In the genomic region with DNA sequence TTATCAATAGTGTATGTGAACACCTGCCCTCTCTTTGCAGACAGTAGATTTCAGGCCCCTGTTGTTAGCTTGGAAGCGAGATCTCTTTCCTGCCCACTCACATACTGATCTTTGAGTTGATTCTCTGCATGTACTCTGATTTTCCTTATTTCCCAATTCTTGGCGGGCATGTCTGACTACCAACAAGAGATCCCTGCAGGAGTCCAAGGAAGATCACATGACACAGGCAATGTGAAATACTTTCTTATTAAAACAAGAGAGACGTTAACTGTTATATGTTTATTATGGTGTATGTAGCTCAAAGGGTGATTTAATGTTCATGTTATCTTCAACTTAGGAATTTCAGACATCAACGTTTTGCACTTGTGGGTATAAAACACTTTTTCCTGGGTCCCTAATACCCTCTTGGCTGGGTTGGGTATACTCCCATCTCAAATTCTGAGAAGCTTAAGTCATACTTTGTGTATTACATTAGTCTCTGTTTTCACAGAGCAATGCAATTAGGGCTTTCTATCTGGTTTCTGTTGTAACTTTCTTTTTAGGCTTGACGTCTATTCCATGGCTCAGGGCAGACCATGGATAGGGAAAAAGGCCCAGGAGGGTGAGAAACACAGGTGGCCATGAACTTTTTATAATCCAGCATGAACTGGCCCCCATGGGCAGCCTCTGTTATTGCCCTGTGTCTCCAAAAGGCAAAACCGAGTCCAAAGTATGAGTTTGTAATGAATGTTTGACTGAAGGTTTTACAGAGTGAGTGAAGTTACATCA, we compare ENCODE assay signal across 35 cellular contexts. TPM values are rescaled to one million over a fixed set of nuclear protein-coding genes. Genes with fewer than 3 reads are reported as not detected.
DNase-seq lines count a peak whose midpoint lies in the region; ATAC-seq, FAIRE-seq and TF ChIP-seq lines count a peak whose summit lies in the region.
"Had no signal": no experiment of that assay in that cellular context is flagged by ENCODE, and none has a peak within 500 bp of the region (broad histone marks: within the 10 kb centered on the region; RNA-seq: fewer than 3 reads in every experiment).

No MANE protein-coding gene starts in this region.

- TF ChIP-seq CTCF in fibroblast of villous mesenchyme (IDR thresholded peaks at IDR 0.05; ENCODE audit: insufficient read depth, low read depth, low read length) (no peak), omental fat pad (IDR thresholded peaks at IDR 0.05) (no peak)

- H3K4me3 ChIP-seq in fibroblast of villous mesenchyme (ENCODE audit: low read depth, low read length) (no peak overlapping the region), small intestine (ENCODE audit: low read depth in 1 of 2, low read length in 2 of 2) (no peak overlapping the region)
- H3K4me3 ChIP-seq: adrenal gland; BLaER1 treated with 17β-estradiol and CSF1 and Interleukin-3, amounts not matched to agents 10 nM and 100 nM; left ventricle myocardium inferior; suprapubic skin; upper lobe of left lung had no signal

- peaks cover 4% of the 10 kb centered on the region in 2 donors for H3K4me1 ChIP-seq in small intestine (ENCODE audit: control insufficient read depth in 2 of 2, insufficient read depth in 1 of 2, low read depth in 1 of 2, low read length in 1 of 2)
- H3K4me1 ChIP-seq: adrenal gland, left ventricle myocardium inferior had no signal

- FAIRE-seq in small intestine (lab: Jason Lieb, UNC): no peak
- FAIRE-seq: A204.1, GM12892, islet of Langerhans, RCC 7860 had no signal

- no peaks in the 10 kb centered on the region for H3K27me3 ChIP-seq in small intestine (ENCODE audit: control insufficient read depth in 2 of 2, insufficient read depth in 2 of 2, low read length in 2 of 2)
- H3K27me3 ChIP-seq: adrenal gland; BLaER1 treated with 17β-estradiol and CSF1 and Interleukin-3, amounts not matched to agents 10 nM and 100 nM; suprapubic skin; upper lobe of left lung had no signal

- WGBS in small intestine, 3 donors: 33 to 52% (median 43%) methylated on average over 6 of the region's 6 CpGs

- no peaks in the 10 kb centered on the region for H3K9me3 ChIP-seq in small intestine (ENCODE audit: control insufficient read depth, low read depth)
- H3K9me3 ChIP-seq: adrenal gland, suprapubic skin, upper lobe of left lung had no signal

- H3K27ac ChIP-seq in small intestine (ENCODE audit: low read depth in 1 of 2, low read length in 1 of 2): no peak overlapping the region
- H3K27ac ChIP-seq: adrenal gland; BLaER1 treated with 17β-estradiol and CSF1 and Interleukin-3, amounts not matched to agents 10 nM and 100 nM; left ventricle myocardium inferior; suprapubic skin; upper lobe of left lung had no signal

- H3K36me3 ChIP-seq in small intestine (ENCODE audit: control insufficient read depth in 2 of 2, insufficient read depth in 2 of 2, low read length in 2 of 2): peaks cover 0 to 18% of the 10 kb centered on the region in 2 donors
- H3K36me3 ChIP-seq: adrenal gland; BLaER1 treated with 17β-estradiol and CSF1 and Interleukin-3, amounts not matched to agents 10 nM and 100 nM; left ventricle myocardium inferior; suprapubic skin; upper lobe of left lung had no signal

- peak; percentile 79 for ATAC-seq in omental fat pad (ENCODE audit: low FRiP score)
- ATAC-seq in HG03520 (IDR thresholded peaks at IDR 0.05; ENCODE audit: unreplicated experiment): no peak
- ATAC-seq: HCT116, natural killer cell had no signal

- peak; percentile 32 for DNase-seq in AG08395 (ENCODE audit: low spot score)
- DNase-seq in amniotic epithelial cell (ENCODE audit: low read depth): peak; percentile 86
- DNase-seq in fibroblast of villous mesenchyme (ENCODE audit: low read depth): peak; percentile 74
- DNase-seq in omental fat pad (ENCODE audit: low spot score): no peak
- DNase-seq in activated effector memory CD4-positive, alpha-beta T cell treated with anti-CD3 and anti-CD28 coated beads, Interleukin-2, amount 50 U/mL, for 16 hours: no peak
- DNase-seq in activated CD8-positive, alpha-beta memory T cell treated with anti-CD3 and anti-CD28 coated beads, Interleukin-2, amount 50 U/mL, for 4 hours: no peak
- DNase-seq in small intestine: no peak
- DNase-seq: activated CD4-positive, alpha-beta memory T cell treated with anti-CD3 and anti-CD28 coated beads for 36 hours; activated CD4-positive, alpha-beta T cell treated with anti-CD3 and anti-CD28 coated beads for 1 hour; activated CD8-positive, alpha-beta memory T cell treated with anti-CD3 and anti-CD28 coated beads, Interleukin-2, amount 50 U/mL, for 48 hours; activated naive CD4-positive, alpha-beta T cell treated with anti-CD3 and anti-CD28 coated beads for 36 hours; adrenal gland; DMS153; left ventricle myocardium inferior; midbrain; natural killer cell; NCI-H146; NCI-H446 treated with DMSO at 0.1 percent for 48 hours; NCI-H82; nucleus accumbens; SIG-M5; stimulated activated naive CD4-positive, alpha-beta T cell; upper lobe of left lung had no signal

RNA-seq across cellular contexts. Expression of a gene that starts 32.2 kb away (rescaled TPM):
- total RNA-seq in fibroblast of villous mesenchyme (8.7 and 9.5 TPM in 2 replicates), omental fat pad (1 to 10 TPM in 2 of 4 donors, under 1 TPM in 1, not detected in 1; 0.94 to 5.7 (median 1.6) TPM)
- 100 to 1,000 TPM; 119 to 250 (median 246) TPM for polyA plus RNA-seq in small intestine
- total RNA-seq: activated CD4-positive, alpha-beta memory T cell treated with anti-CD3 and anti-CD28 coated beads for 36 hours; activated naive CD4-positive, alpha-beta T cell treated with anti-CD3 and anti-CD28 coated beads for 36 hours; activated T-helper 1 cell treated with anti-CD3 and anti-CD28 coated beads, Interleukin-12 subunit alpha, Interleukin-12 subunit beta, Interleukin-2, Interleukin-4 antibody, amounts not matched to agents 30 ng/mL and 10 ng/mL and 1 ng/mL, durations not matched to agents 14 hours and 24 hours and 36 hours; adrenal gland; chondrocyte; left ventricle myocardium inferior; natural killer cell; skeletal muscle tissue had no signal
- polyA plus RNA-seq: IgD-negative memory B cell had no signal

RNA-seq across cellular contexts. Expression of a gene that starts 56.0 kb away (rescaled TPM):
- total RNA-seq in fibroblast of villous mesenchyme: 2.6 TPM in 2 replicates
- 1 to 10 TPM; 1.8 to 3.3 (median 2.1) TPM for total RNA-seq in omental fat pad
- polyA plus RNA-seq in small intestine: 1 to 10 TPM; 1.6 to 6.0 (median 4.6) TPM
- total RNA-seq: chondrocyte had no signal

Comparison
In these comparisons a context has a peak if more than half of its experiments do, and no peak if none do; other contexts are left out.
1. DNase-seq: peak in AG08395 (single experiment), amniotic epithelial cell (single experiment) and fibroblast of villous mesenchyme (single experiment); none in omental fat pad (single experiment), activated effector memory CD4-positive, alpha-beta T cell treated with anti-CD3 and anti-CD28 coated beads, Interleukin-2, amount 50 U/mL, for 16 hours (single experiment), activated CD8-positive, alpha-beta memory T cell treated with anti-CD3 and anti-CD28 coated beads, Interleukin-2, amount 50 U/mL, for 4 hours (single experiment) and small intestine (single experiment).